25 cellular contexts compared by ENCODE assay signal in genomic region chr5:154359222-154359583, GRCh38.
A peak's percentile ranks its signal among the peaks of the same experiment; 100 is the strongest.
DNase-seq lines count a peak whose midpoint lies in the region; ATAC-seq and TF ChIP-seq lines count a peak whose summit lies in the region.
"Had no signal": no experiment of that assay in that cellular context is flagged by ENCODE, and none has a peak within 500 bp of the region (broad histone marks: within the 10 kb centered on the region; RNA-seq: fewer than 3 reads in every experiment).

No MANE protein-coding gene starts in this region.

- H4K20me1 ChIP-seq in SK-N-SH (ENCODE audit: insufficient read depth) (no peaks in the 10 kb centered on the region), osteoblast (ENCODE audit: insufficient read depth, low read length) (no peaks in the 10 kb centered on the region)

- H3K4me3 ChIP-seq in SK-N-SH (ENCODE audit: low read depth in 2 of 2, low read length in 1 of 2) (no peak overlapping the region), endodermal cell (ENCODE audit: low read length) (no peak overlapping the region), osteoblast (ENCODE audit: insufficient read depth, low read length) (peak overlapping the region; percentile 8)
- H3K4me3 ChIP-seq: dorsolateral prefrontal cortex, heart left ventricle had no signal

- no peaks in the 10 kb centered on the region for H3K36me3 Mint-ChIP-seq in endodermal cell (ENCODE audit: low read depth)
- no peaks in the 10 kb centered on the region for H3K36me3 Mint-ChIP-seq in type B pancreatic cell
- H3K36me3 Mint-ChIP-seq in MCF 10A (ENCODE audit: insufficient read depth, unreplicated experiment): no peaks in the 10 kb centered on the region

- TF ChIP-seq CTCF in SK-N-SH (IDR thresholded peaks at IDR 0.05) (no peak), endodermal cell (conservative IDR thresholded peaks at IDR 0.05) (peak; percentile 32), osteoblast (IDR thresholded peaks at IDR 0.05; ENCODE audit: extremely low read depth, low read depth, low read length) (no peak), type B pancreatic cell (conservative IDR thresholded peaks at IDR 0.05) (peak; percentile 24), MCF 10A (IDR thresholded peaks at IDR 0.05; ENCODE audit: unreplicated experiment) (no peak)

- H3K27ac Mint-ChIP-seq in endodermal cell: peak overlapping the region; percentile 37
- H3K27ac Mint-ChIP-seq in type B pancreatic cell: peak overlapping the region; percentile 83
- no peak overlapping the region for H3K27ac Mint-ChIP-seq in MCF 10A (ENCODE audit: low read depth, unreplicated experiment)
- H3K27ac Mint-ChIP-seq: CD4-positive, alpha-beta memory T cell; progenitor cell of endocrine pancreas; T-helper 2 cell treated with Interferon-gamma antibody and Interleukin-4, amounts not matched to agents 5 μg/mL and 100 μg/mL, for 36 hours had no signal

- peaks cover 5% of the 10 kb centered on the region for H3F3A ChIP-seq in SK-N-SH (replicated peaks; ENCODE audit: insufficient read depth)

- 75% methylated on average over 4 of the region's 4 CpGs for WGBS in SK-N-SH (ENCODE audit: low lambda C conversion rate)
- WGBS in endodermal cell (ENCODE audit: insufficient coverage in 1 of 2, insufficient read length in 1 of 2), 2 experiments: 84 to 86% methylated on average over 3 to 4 of the region's 4 CpGs

- ATAC-seq in SK-N-SH treated with all-trans-retinoic acid at 6 μM for 48 hours (no peak), GM21825 (IDR thresholded peaks at IDR 0.05; ENCODE audit: unreplicated experiment) (no peak)
- ATAC-seq: heart left ventricle; naive thymus-derived CD8-positive, alpha-beta T cell had no signal

- intact Hi-C loops in MCF 10A (cut with micrococcal nuclease): no loop called here

- H3K27ac ChIP-seq in SK-N-SH (ENCODE audit: low read depth in 2 of 2, low read length in 1 of 2) (no peak overlapping the region), endodermal cell (ENCODE audit: low read depth, low read length) (no peak overlapping the region), osteoblast (ENCODE audit: low read depth, low read length) (peak overlapping the region; percentile 87)
- H3K27ac ChIP-seq: dorsolateral prefrontal cortex, VCaP had no signal

- H3K9ac ChIP-seq in SK-N-SH: no peak overlapping the region
- H3K9ac ChIP-seq in endodermal cell (ENCODE audit: extremely low read depth, low read length, poor library complexity, severe bottlenecking): no peak overlapping the region

- TF ChIP-seq EP300 in SK-N-SH (IDR thresholded peaks at IDR 0.05; ENCODE audit: borderline replicate concordance in 1 of 2, low read depth in 1 of 2, low read length in 1 of 2): no peak

- H3K9me3 ChIP-seq in SK-N-SH (no peaks in the 10 kb centered on the region), endodermal cell (ENCODE audit: control insufficient read depth, low read length) (no peaks in the 10 kb centered on the region), osteoblast (ENCODE audit: low read depth, low read length) (no peaks in the 10 kb centered on the region)
- H3K9me3 ChIP-seq: heart left ventricle had no signal

- H3K4me2 ChIP-seq in SK-N-SH (no peak overlapping the region), osteoblast (ENCODE audit: insufficient read depth, low read length) (peak overlapping the region; percentile 14)

- peaks cover 8 to 29% of the 10 kb centered on the region in 2 experiments for H3K4me1 ChIP-seq in SK-N-SH (ENCODE audit: control insufficient read depth in 1 of 2, insufficient read depth in 2 of 2, low read depth in 1 of 2, low read length in 1 of 2)
- peaks cover 8% of the 10 kb centered on the region for H3K4me1 ChIP-seq in endodermal cell (ENCODE audit: control insufficient read depth, insufficient read depth, low read length)
- H3K4me1 ChIP-seq in osteoblast (ENCODE audit: insufficient read depth, low read length): peaks cover 48% of the 10 kb centered on the region

- no TSS peak for BruUV-seq in MCF 10A (replicated peaks; lab: Mats Ljungman, UMichigan)

- H3K4me1 Mint-ChIP-seq in endodermal cell (peaks cover 44% of the 10 kb centered on the region), type B pancreatic cell (ENCODE audit: unreplicated experiment) (peaks cover 54% of the 10 kb centered on the region), MCF 10A (ENCODE audit: insufficient read depth, unreplicated experiment) (peaks cover 39% of the 10 kb centered on the region)

- no peaks in the 10 kb centered on the region for H3K27me3 ChIP-seq in SK-N-SH (ENCODE audit: insufficient read depth)
- no peaks in the 10 kb centered on the region for H3K27me3 ChIP-seq in endodermal cell (ENCODE audit: control insufficient read depth, insufficient read depth, low read length, poor library complexity, severe bottlenecking)
- no peaks in the 10 kb centered on the region for H3K27me3 ChIP-seq in osteoblast (ENCODE audit: insufficient read depth, low read length)
- H3K27me3 ChIP-seq: dorsolateral prefrontal cortex, heart left ventricle had no signal

- H3K36me3 ChIP-seq in SK-N-SH (replicated peaks in 1 of 2; ENCODE audit: control insufficient read depth in 1 of 2, insufficient read depth in 2 of 2, low read length in 1 of 2) (peaks cover 3% of the 10 kb centered on the region in 2 experiments), endodermal cell (ENCODE audit: control insufficient read depth, insufficient read depth, low read length) (peaks cover 11% of the 10 kb centered on the region), osteoblast (ENCODE audit: insufficient read depth, low read length) (no peaks in the 10 kb centered on the region)
- H3K36me3 ChIP-seq: heart left ventricle had no signal

- H3K79me2 ChIP-seq in SK-N-SH (ENCODE audit: insufficient read depth) (peaks cover 61% of the 10 kb centered on the region), osteoblast (ENCODE audit: insufficient read depth, low read length) (peaks cover 3% of the 10 kb centered on the region)

- H3K9me2 ChIP-seq in SK-N-SH: no peaks in the 10 kb centered on the region

- DNase-seq in SK-N-SH (peak; percentile 48), endodermal cell (no peak), osteoblast (ENCODE audit: insufficient read length, low spot score, missing footprints) (no peak), type B pancreatic cell (ENCODE audit: extremely low spot score, unreplicated experiment) (no peak), NCI-H2227 (lab: John Stamatoyannopoulos, UW; ENCODE audit: unreplicated experiment) (no peak), MCF 10A (ENCODE audit: unreplicated experiment) (no peak)
- DNase-seq: 8988T; activated CD4-positive, alpha-beta T cell treated with anti-CD3 and anti-CD28 coated beads for 48 hours; activated naive CD4-positive, alpha-beta T cell treated with anti-CD3 and anti-CD28 coated beads, Interleukin-2, amount 50 U/mL, for 16 hours; anterior cingulate cortex; CD4-positive, alpha-beta memory T cell; central memory CD4-positive, alpha-beta T cell; DMS 273 treated with DMSO at 0.1 percent for 48 hours; dorsolateral prefrontal cortex; GDM1; heart left ventricle; left cardiac atrium; naive thymus-derived CD8-positive, alpha-beta T cell; NCI-H524 treated with DMSO at 0.1 percent for 48 hours; RPMI8226 had no signal

- no peak for TF ChIP-seq RAD21 in SK-N-SH (IDR thresholded peaks at IDR 0.05; ENCODE audit: low read length)

- POLR2A ChIA-PET in SK-N-SH (lab: Yijun Ruan, JAX): no interaction called here
- POLR2A ChIA-PET in MCF 10A (lab: Yijun Ruan, JAX): no interaction called here

- H3K27me3 Mint-ChIP-seq in endodermal cell (ENCODE audit: insufficient read depth) (no peaks in the 10 kb centered on the region), type B pancreatic cell (peaks cover 28% of the 10 kb centered on the region), MCF 10A (ENCODE audit: insufficient read depth, unreplicated experiment) (no peaks in the 10 kb centered on the region)
- H3K27me3 Mint-ChIP-seq: CD4-positive, alpha-beta memory T cell; naive thymus-derived CD8-positive, alpha-beta T cell; progenitor cell of endocrine pancreas had no signal

- no peak overlapping the region for H3K4me3 Mint-ChIP-seq in endodermal cell
- peak overlapping the region; percentile 42 for H3K4me3 Mint-ChIP-seq in type B pancreatic cell
- no peak overlapping the region for H3K4me3 Mint-ChIP-seq in MCF 10A (ENCODE audit: unreplicated experiment)
- H3K4me3 Mint-ChIP-seq: T-helper 2 cell treated with Interferon-gamma antibody and Interleukin-4, amounts not matched to agents 5 μg/mL and 100 μg/mL, for 36 hours had no signal

- H3K9me3 Mint-ChIP-seq in endodermal cell: no peaks in the 10 kb centered on the region
- no peaks in the 10 kb centered on the region for H3K9me3 Mint-ChIP-seq in type B pancreatic cell
- H3K9me3 Mint-ChIP-seq in MCF 10A (ENCODE audit: unreplicated experiment): no peaks in the 10 kb centered on the region
- H3K9me3 Mint-ChIP-seq: CD4-positive, alpha-beta memory T cell; naive thymus-derived CD8-positive, alpha-beta T cell; T-helper 2 cell treated with Interferon-gamma antibody and Interleukin-4, amounts not matched to agents 5 μg/mL and 100 μg/mL, for 36 hours had no signal

- CTCF ChIA-PET in SK-N-SH (lab: Yijun Ruan, JAX) (interaction anchor here (1.4 kb wide), 1 partner anchor 44 kb away, joined by 3 read pairs; no protein-coding TSS in a partner anchor), MCF 10A (lab: Yijun Ruan, JAX) (no interaction called here)

- H2AFZ ChIP-seq in SK-N-SH (ENCODE audit: low read depth) (no peak overlapping the region), osteoblast (ENCODE audit: low read length) (peak overlapping the region; percentile 66)

TF ChIP-seq in SK-N-SH, 30 proteins besides CTCF, POLR2A, EP300 and RAD21 (continues in another document):
- TF ChIP-seq JUND (IDR thresholded peaks at IDR 0.05) (no peak), TEAD4 (IDR thresholded peaks at IDR 0.05; ENCODE audit: borderline replicate concordance, insufficient read depth) (no peak)

TF ChIP-seq in SK-N-SH treated with all-trans-retinoic acid at 6 μM for 48 hours, 23 proteins besides CTCF, POLR2A, EP300 and RAD21:
- no peak for TF ChIP-seq ZNF70 (CRISPR knock-in tag; IDR thresholded peaks at IDR 0.05)
- TF ChIP-seq ZNF565 (CRISPR knock-in tag; conservative IDR thresholded peaks at IDR 0.05; ENCODE audit: low read depth): no peak
TF ChIP-seq in SK-N-SH treated with all-trans-retinoic acid at 6 μM for 48 hours: peak in this region for 0.

Comparison
In these comparisons a context has a peak if more than half of its experiments do, and no peak if none do; other contexts are left out.
1. CTCF ChIP-seq: peak in endodermal cell (single experiment) and type B pancreatic cell (single experiment); none in SK-N-SH (single experiment), osteoblast (single experiment) and MCF 10A (single experiment).